1 cellular context compared by ENCODE assay signal in genomic region chr1:151716771-151717631, GRCh38.
TF ChIP-seq lines count a peak whose summit lies in the region.

Gene CELF3 (minus strand): TSS chr1:151716803. CDS start chr1:151716020, 783 bp downstream.

TF ChIP-seq in IMR-90, 13 proteins besides CTCF, POLR2A, EP300 and RAD21 (continued from another document):
- no peak for TF ChIP-seq SMC3 (IDR thresholded peaks at IDR 0.05; ENCODE audit: low read depth, low read length)
